10 cellular contexts compared by ENCODE assay signal in the genomic region with DNA sequence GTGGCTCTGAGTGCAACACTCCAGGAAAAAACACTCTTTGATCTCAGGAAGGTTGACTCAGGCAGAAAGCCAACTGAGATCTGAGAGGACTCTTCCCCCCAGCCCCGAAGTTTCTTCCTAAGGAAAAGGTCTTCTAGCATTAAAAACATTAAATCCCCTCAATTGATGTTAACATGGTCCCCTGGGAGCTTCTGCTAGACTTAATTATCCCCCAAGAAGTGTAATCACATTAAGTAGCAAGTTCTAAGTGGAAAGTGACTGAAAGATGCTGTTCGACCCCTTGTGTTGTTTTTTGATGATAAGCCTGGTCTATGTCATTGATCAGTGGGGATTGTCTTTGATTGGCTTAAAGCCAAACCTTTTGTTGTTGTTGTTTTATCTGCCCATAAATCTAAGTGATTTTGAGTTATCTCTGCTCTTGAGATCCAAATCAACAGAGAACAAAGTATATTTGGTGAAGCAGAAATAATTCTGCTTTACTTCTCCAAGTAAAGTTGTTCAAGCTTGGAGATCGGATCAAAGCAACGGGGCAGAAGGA. TPM values are rescaled to one million over a fixed set of nuclear protein-coding genes. Genes with fewer than 3 reads are reported as not detected.
A peak's percentile ranks its signal among the peaks of the same experiment; 100 is the strongest.
DNase-seq lines count a peak whose midpoint lies in the region; ATAC-seq and TF ChIP-seq lines count a peak whose summit lies in the region.
"Had no signal": no experiment of that assay in that cellular context is flagged by ENCODE, and none has a peak within 500 bp of the region (broad histone marks: within the 10 kb centered on the region; RNA-seq: fewer than 3 reads in every experiment).

No MANE protein-coding gene starts in this region.

- no peak for ATAC-seq in heart left ventricle

- H3K9ac ChIP-seq in muscle layer of colon (ENCODE audit: low read length) (no peak overlapping the region), colonic mucosa (ENCODE audit: low read depth in 2 of 2, low read length in 2 of 2) (no peak overlapping the region)

- TF ChIP-seq CTCF in heart left ventricle (IDR thresholded peaks at IDR 0.05) (no peak), choroid plexus epithelial cell (conservative IDR thresholded peaks at IDR 0.05; ENCODE audit: low read depth, low read length) (no peak), colonic mucosa (IDR thresholded peaks at IDR 0.05) (no peak)

- H3K4me3 ChIP-seq in heart left ventricle (peak overlapping the region; percentile 53 to 92 (median 88)), choroid plexus epithelial cell (ENCODE audit: low read depth, low read length) (peak overlapping the region; percentile 94), muscle layer of colon (ENCODE audit: low read depth in 1 of 2, low read length in 2 of 2) (peak overlapping the region; percentile 18 to 82), urinary bladder (ENCODE audit: low read depth, low read length) (peak overlapping the region; percentile 36), colonic mucosa (no peak overlapping the region)
- H3K4me3 ChIP-seq: GM12878 had no signal

- no peak for TF ChIP-seq POLR2A in heart left ventricle (IDR thresholded peaks at IDR 0.05)

- H3K36me3 ChIP-seq in heart left ventricle (peaks cover 0 to 46% (median 34%) of the 10 kb centered on the region in 9 donors), muscle layer of colon (ENCODE audit: insufficient read depth, low read length) (no peaks in the 10 kb centered on the region), urinary bladder (ENCODE audit: insufficient read depth) (no peaks in the 10 kb centered on the region), colonic mucosa (no peaks in the 10 kb centered on the region)

- H3K27ac ChIP-seq in heart left ventricle (peak overlapping the region in 11 of 12 donors; percentile 95 to 100 (median 98)), muscle layer of colon (ENCODE audit: low read depth, low read length) (peak overlapping the region; percentile 54), urinary bladder (ENCODE audit: low read depth) (peak overlapping the region; percentile 32), colonic mucosa (no peak overlapping the region)
- H3K27ac ChIP-seq: C4-2B had no signal

- no peaks in the 10 kb centered on the region for H3K27me3 ChIP-seq in heart left ventricle
- H3K27me3 ChIP-seq in muscle layer of colon (ENCODE audit: control insufficient read depth in 1 of 2, insufficient read depth in 2 of 2, low read length in 2 of 2) = no peaks in the 10 kb centered on the region
- peaks cover 2% of the 10 kb centered on the region for H3K27me3 ChIP-seq in colonic mucosa

- WGBS in heart left ventricle, 4 donors = 12 to 20% (median 15%) methylated on average over 4 of the region's 4 CpGs
- WGBS in urinary bladder = 48% methylated on average over 4 of the region's 4 CpGs

- peaks cover 0 to 6% (median 0%) of the 10 kb centered on the region in 12 donors for H3K9me3 ChIP-seq in heart left ventricle
- H3K9me3 ChIP-seq in muscle layer of colon (ENCODE audit: low read length) = no peaks in the 10 kb centered on the region
- H3K9me3 ChIP-seq in colonic mucosa = no peaks in the 10 kb centered on the region

- H3K4me1 ChIP-seq in heart left ventricle (peaks cover 3 to 50% (median 36%) of the 10 kb centered on the region in 12 donors), muscle layer of colon (ENCODE audit: insufficient read depth, low read length) (peaks cover 21% of the 10 kb centered on the region), urinary bladder (ENCODE audit: insufficient read depth) (peaks cover 2% of the 10 kb centered on the region), colonic mucosa (peaks cover 3% of the 10 kb centered on the region)

- DNase-seq in heart left ventricle = no peak
- no peak for DNase-seq in cardiac septum (ENCODE audit: low spot score)
- no peak for DNase-seq in choroid plexus epithelial cell (ENCODE audit: low read depth)
- DNase-seq in NCI-H345 (lab: John Stamatoyannopoulos, UW) = no peak
- DNase-seq in activated CD4-positive, CD25-positive, alpha-beta regulatory T cell (lab: John Stamatoyannopoulos, UW) = no peak
- no peak for DNase-seq in colonic mucosa

- intact Hi-C loops in heart left ventricle (cut with DNase I) = loop anchor here (2.0 to 10.0 kb wide), 26 partner anchors 59 to 1308 kb away; no protein-coding TSS in a partner anchor
- intact Hi-C loops in cardiac septum (cut with DNase I) = loop anchor here (2.0 to 10.0 kb wide), 4 partner anchors 59 to 1194 kb away; no protein-coding TSS in a partner anchor
- intact Hi-C loops in colonic mucosa (cut with DNase I) = loop anchor here (5.0 to 10.0 kb wide), 2 partner anchors 136 to 1306 kb away; no protein-coding TSS in a partner anchor

RNA-seq across cellular contexts. Expression of a gene that starts 3.4 kb away (rescaled TPM):
- total RNA-seq in heart left ventricle (100 to 1,000 TPM; 115 to 279 (median 173) TPM), cardiac septum (138 TPM), urinary bladder (172 TPM), colonic mucosa (10 to 100 TPM; 11.7 to 18.4 TPM)
- polyA plus RNA-seq in heart left ventricle (10 to 100 TPM; 47.1 to 69.4 TPM), urinary bladder (36.9 TPM)
